13 cellular contexts compared by ENCODE assay signal in genomic region chr19:55304980-55305379, GRCh38. TPM values are rescaled to one million over a fixed set of nuclear protein-coding genes. Genes with fewer than 3 reads are reported as not detected.
"Had no signal": no experiment of that assay in that cellular context is flagged by ENCODE, and none has a peak within 500 bp of the region (broad histone marks: within the 10 kb centered on the region; RNA-seq: fewer than 3 reads in every experiment).

No MANE protein-coding gene starts in this region.

- DNase-seq: brain microvascular endothelial cell, T1000 had no signal

- H3K36me3 ChIP-seq: colonic mucosa, gastrocnemius medialis, suprapubic skin, vagina had no signal

- H3K27me3 Mint-ChIP-seq: central memory CD8-positive, alpha-beta T cell; progenitor cell of endocrine pancreas; stimulated activated naive CD8-positive, alpha-beta T cell treated with anti-CD3 and anti-CD28 coated beads, Interleukin-15, Interleukin-2, amounts not matched to agents 100 ng/mL and 50 ng/mL, for 24 hours had no signal

- H3K4me3 Mint-ChIP-seq: activated T-cell treated with anti-CD3 and anti-CD28 coated beads, Interleukin-2, amount 50 U/mL, for 72 hours; central memory CD8-positive, alpha-beta T cell; memory B cell; stimulated activated naive CD8-positive, alpha-beta T cell treated with anti-CD3 and anti-CD28 coated beads, Interleukin-15, Interleukin-2, amounts not matched to agents 100 ng/mL and 50 ng/mL, for 24 hours had no signal

- H3K36me3 Mint-ChIP-seq: memory B cell had no signal

- H3K4me3 ChIP-seq: colonic mucosa, gastrocnemius medialis, heart left ventricle, suprapubic skin, vagina had no signal

- H3K27me3 ChIP-seq: brain microvascular endothelial cell, colonic mucosa, gastrocnemius medialis, heart left ventricle, suprapubic skin, vagina had no signal

- H3K27ac ChIP-seq: brain microvascular endothelial cell, colonic mucosa, gastrocnemius medialis, heart left ventricle, suprapubic skin, vagina had no signal

- H3K9me3 Mint-ChIP-seq: activated T-cell treated with anti-CD3 and anti-CD28 coated beads, Interleukin-2, amount 50 U/mL, for 72 hours; central memory CD8-positive, alpha-beta T cell; memory B cell; stimulated activated naive CD8-positive, alpha-beta T cell treated with anti-CD3 and anti-CD28 coated beads, Interleukin-15, Interleukin-2, amounts not matched to agents 100 ng/mL and 50 ng/mL, for 24 hours had no signal

- H3K4me1 ChIP-seq: colonic mucosa had no signal

- H3K27ac Mint-ChIP-seq: activated T-cell treated with anti-CD3 and anti-CD28 coated beads, Interleukin-2, amount 50 U/mL, for 72 hours; memory B cell; progenitor cell of endocrine pancreas; stimulated activated naive CD8-positive, alpha-beta T cell treated with anti-CD3 and anti-CD28 coated beads, Interleukin-15, Interleukin-2, amounts not matched to agents 100 ng/mL and 50 ng/mL, for 24 hours had no signal

- H3K9me3 ChIP-seq: colonic mucosa, gastrocnemius medialis, heart left ventricle, suprapubic skin, vagina had no signal

RNA-seq across cellular contexts. Expression of gene TMEM150B, which starts 20.2 kb away (rescaled TPM):
- total RNA-seq: activated T-cell treated with anti-CD3 and anti-CD28 coated beads, Interleukin-2, amount 50 U/mL, for 72 hours; progenitor cell of endocrine pancreas; suprapubic skin; vagina had no signal
- polyA plus RNA-seq: neural cell had no signal

RNA-seq across cellular contexts. Expression of gene BRSK1, which starts 21.2 kb away (rescaled TPM):
- total RNA-seq: gastrocnemius medialis had no signal
